8 cellular contexts compared by ENCODE assay signal in the genomic region with DNA sequence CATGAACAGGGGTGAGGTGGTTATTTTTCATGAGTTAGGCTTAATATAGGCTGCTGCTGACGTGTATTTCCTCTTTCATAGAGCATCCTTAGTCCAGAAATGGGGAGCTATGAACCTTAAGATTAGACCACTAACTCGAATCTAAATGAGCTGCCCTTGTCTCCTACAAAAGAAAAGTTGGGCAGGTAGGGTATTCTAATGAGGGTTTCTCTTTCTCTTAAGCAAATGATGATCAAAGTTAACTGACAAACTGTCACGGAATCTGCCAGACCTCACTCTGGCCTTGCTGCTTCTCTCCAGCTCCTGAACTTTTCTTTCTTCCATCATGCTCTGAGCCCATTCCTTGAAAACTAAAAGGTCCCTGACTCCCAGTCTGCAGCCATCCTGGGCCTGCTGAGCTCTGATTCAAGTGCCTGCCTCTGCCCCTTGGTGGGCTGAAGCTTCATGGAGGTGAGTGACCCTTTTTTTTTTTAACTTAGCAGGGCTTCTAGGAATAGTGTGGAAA. TPM values are rescaled to one million over a fixed set of nuclear protein-coding genes. Genes with fewer than 3 reads are reported as not detected.
DNase-seq lines count a peak whose midpoint lies in the region; ATAC-seq and TF ChIP-seq lines count a peak whose summit lies in the region.

A gene with protein sequence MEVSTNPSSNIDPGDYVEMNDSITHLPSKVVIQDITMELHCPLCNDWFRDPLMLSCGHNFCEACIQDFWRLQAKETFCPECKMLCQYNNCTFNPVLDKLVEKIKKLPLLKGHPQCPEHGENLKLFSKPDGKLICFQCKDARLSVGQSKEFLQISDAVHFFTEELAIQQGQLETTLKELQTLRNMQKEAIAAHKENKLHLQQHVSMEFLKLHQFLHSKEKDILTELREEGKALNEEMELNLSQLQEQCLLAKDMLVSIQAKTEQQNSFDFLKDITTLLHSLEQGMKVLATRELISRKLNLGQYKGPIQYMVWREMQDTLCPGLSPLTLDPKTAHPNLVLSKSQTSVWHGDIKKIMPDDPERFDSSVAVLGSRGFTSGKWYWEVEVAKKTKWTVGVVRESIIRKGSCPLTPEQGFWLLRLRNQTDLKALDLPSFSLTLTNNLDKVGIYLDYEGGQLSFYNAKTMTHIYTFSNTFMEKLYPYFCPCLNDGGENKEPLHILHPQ (plus strand): TSS at position 268 of the 505 bp plus-strand sequence. CDS start 177 bp downstream, at position 445.

- H4K20me1 ChIP-seq in GM23338 (replicated peaks; ENCODE audit: insufficient read depth), result no peaks in the 10 kb centered on the region

- H3K4me1 ChIP-seq in GM23338 (ENCODE audit: insufficient read depth) (peaks cover 6% of the 10 kb centered on the region), suprapubic skin (peaks cover 12% of the 10 kb centered on the region)

- no peaks in the 10 kb centered on the region for H3F3A ChIP-seq in GM23338 (replicated peaks; ENCODE audit: low read depth)

- H3K27me3 ChIP-seq in GM23338 (ENCODE audit: insufficient read depth) (no peaks in the 10 kb centered on the region), suprapubic skin (no peaks in the 10 kb centered on the region)

- peaks cover 3% of the 10 kb centered on the region; the same call in 2 of the 3 replicates for H3K36me3 Mint-ChIP-seq in GM23338 (ENCODE audit: low read depth)
- peaks cover 0 to 10% (median 5%) of the 10 kb centered on the region in 3 donors for H3K36me3 Mint-ChIP-seq in immature natural killer cell

- ATAC-seq in GM23338 (no peak), HG02885 (IDR thresholded peaks at IDR 0.05; ENCODE audit: poor library complexity, unreplicated experiment) (no peak), GM18858 (IDR thresholded peaks at IDR 0.05; ENCODE audit: unreplicated experiment) (no peak)

- no peak for TF ChIP-seq POLR2A in suprapubic skin (IDR thresholded peaks at IDR 0.05)

- H3K4me3 ChIP-seq in GM23338 (no peak within 1 kb of the TSS), suprapubic skin (no peak within 1 kb of the TSS)

- no peak for DNase-seq in GM23338 (ENCODE audit: low spot score)
- no peak for DNase-seq in immature natural killer cell
- DNase-seq in suprapubic skin (ENCODE audit: low spot score in 2 of 2), result no peak
- no peak for DNase-seq in dedifferentiated amniotic fluid mesenchymal stem cell (ENCODE audit: extremely low spot score)
- no peak for DNase-seq in glomerular visceral epithelial cell (ENCODE audit: extremely low spot score)

- no peak within 1 kb of the TSS for H3K4me2 ChIP-seq in GM23338

- H3K4me3 Mint-ChIP-seq in GM23338, result no peak within 1 kb of the TSS
- H3K4me3 Mint-ChIP-seq in immature natural killer cell, result peak within 1 kb of the TSS in 1 of 5 donors; percentile 56

- H3K27ac ChIP-seq in GM23338 (ENCODE audit: low read depth) (no peak within 1 kb of the TSS), suprapubic skin (peak within 1 kb of the TSS; percentile 0)

- intact Hi-C loops in T-helper 2 cell treated with Interferon-gamma antibody and Interleukin-4, amounts not matched to agents 100 ng/mL and 5 ng/mL, for 36 hours (cut with micrococcal nuclease), result loop anchor here (2.0 to 5.0 kb wide), 2 partner anchors 18 to 139 kb away; no protein-coding TSS in a partner anchor

- peak within 1 kb of the TSS; percentile 94 for H2AFZ ChIP-seq in GM23338

- no peaks in the 10 kb centered on the region for H3K79me2 ChIP-seq in GM23338 (replicated peaks; ENCODE audit: insufficient read depth)

- no peaks in the 10 kb centered on the region for H3K36me3 ChIP-seq in GM23338 (ENCODE audit: insufficient read depth)
- H3K36me3 ChIP-seq in suprapubic skin, result no peaks in the 10 kb centered on the region

- H3K9me2 ChIP-seq in GM23338 (ENCODE audit: insufficient read depth), result no peaks in the 10 kb centered on the region

- H3K9me3 Mint-ChIP-seq in GM23338, result peaks cover 20% of the 10 kb centered on the region
- H3K9me3 Mint-ChIP-seq in immature natural killer cell, result no peaks in the 10 kb centered on the region

- TF ChIP-seq CTCF in GM23338 (conservative IDR thresholded peaks at IDR 0.05; ENCODE audit: low read depth in 2 of 2), result no peak
- TF ChIP-seq CTCF in suprapubic skin (IDR thresholded peaks at IDR 0.05), result no peak

- H3K4me1 Mint-ChIP-seq in GM23338 (peaks cover 11% of the 10 kb centered on the region), immature natural killer cell (peaks cover 28 to 42% of the 10 kb centered on the region in 2 donors)

- WGBS in suprapubic skin, result 76% methylated on average over 3 of the region's 3 CpGs

- no peak for TF ChIP-seq EP300 in suprapubic skin (IDR thresholded peaks at IDR 0.05)

- no peaks in the 10 kb centered on the region for H3K9me3 ChIP-seq in suprapubic skin

- H3K27me3 Mint-ChIP-seq in GM23338 (ENCODE audit: insufficient read depth, low read depth, poor library complexity) (peaks cover 3% of the 10 kb centered on the region), immature natural killer cell (ENCODE audit: low read depth in 3 of 3) (peaks cover 0 to 2% (median 0%) of the 10 kb centered on the region in 3 donors)

- H3K27ac Mint-ChIP-seq in GM23338 (peak within 1 kb of the TSS; percentile 46; the same call in 1 of the 2 replicates), immature natural killer cell (peak within 1 kb of the TSS in 5 of 6 donors; percentile 24 to 93 (median 87))

TF ChIP-seq in GM23338, 12 proteins besides CTCF, POLR2A, EP300 and RAD21:
- TF ChIP-seq CREB1 (CRISPR knock-in tag; IDR thresholded peaks at IDR 0.05; ENCODE audit: low read depth) (no peak), NANOG (IDR thresholded peaks at IDR 0.05; ENCODE audit: borderline replicate concordance) (no peak), EZH2phosphoT487 (IDR thresholded peaks at IDR 0.05; ENCODE audit: unreplicated experiment) (no peak), POLR2AphosphoS5 (IDR thresholded peaks at IDR 0.05; ENCODE audit: low read depth) (no peak), STAT1 (IDR thresholded peaks at IDR 0.05; ENCODE audit: unreplicated experiment) (no peak)
- TF ChIP-seq, protein P1, sequence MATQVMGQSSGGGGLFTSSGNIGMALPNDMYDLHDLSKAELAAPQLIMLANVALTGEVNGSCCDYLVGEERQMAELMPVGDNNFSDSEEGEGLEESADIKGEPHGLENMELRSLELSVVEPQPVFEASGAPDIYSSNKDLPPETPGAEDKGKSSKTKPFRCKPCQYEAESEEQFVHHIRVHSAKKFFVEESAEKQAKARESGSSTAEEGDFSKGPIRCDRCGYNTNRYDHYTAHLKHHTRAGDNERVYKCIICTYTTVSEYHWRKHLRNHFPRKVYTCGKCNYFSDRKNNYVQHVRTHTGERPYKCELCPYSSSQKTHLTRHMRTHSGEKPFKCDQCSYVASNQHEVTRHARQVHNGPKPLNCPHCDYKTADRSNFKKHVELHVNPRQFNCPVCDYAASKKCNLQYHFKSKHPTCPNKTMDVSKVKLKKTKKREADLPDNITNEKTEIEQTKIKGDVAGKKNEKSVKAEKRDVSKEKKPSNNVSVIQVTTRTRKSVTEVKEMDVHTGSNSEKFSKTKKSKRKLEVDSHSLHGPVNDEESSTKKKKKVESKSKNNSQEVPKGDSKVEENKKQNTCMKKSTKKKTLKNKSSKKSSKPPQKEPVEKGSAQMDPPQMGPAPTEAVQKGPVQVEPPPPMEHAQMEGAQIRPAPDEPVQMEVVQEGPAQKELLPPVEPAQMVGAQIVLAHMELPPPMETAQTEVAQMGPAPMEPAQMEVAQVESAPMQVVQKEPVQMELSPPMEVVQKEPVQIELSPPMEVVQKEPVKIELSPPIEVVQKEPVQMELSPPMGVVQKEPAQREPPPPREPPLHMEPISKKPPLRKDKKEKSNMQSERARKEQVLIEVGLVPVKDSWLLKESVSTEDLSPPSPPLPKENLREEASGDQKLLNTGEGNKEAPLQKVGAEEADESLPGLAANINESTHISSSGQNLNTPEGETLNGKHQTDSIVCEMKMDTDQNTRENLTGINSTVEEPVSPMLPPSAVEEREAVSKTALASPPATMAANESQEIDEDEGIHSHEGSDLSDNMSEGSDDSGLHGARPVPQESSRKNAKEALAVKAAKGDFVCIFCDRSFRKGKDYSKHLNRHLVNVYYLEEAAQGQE (IDR thresholded peaks at IDR 0.05; ENCODE audit: unreplicated experiment), result no peak

RNA-seq across cellular contexts. Expression of the gene that starts here (rescaled TPM):
- total RNA-seq in GM23338 (2014; rRNA removed; shearing (Covaris generic)), result 7.0 and 8.3 TPM in 2 replicates
- polyA plus RNA-seq in GM23338 (2016; fragmentation: Nextera tagmentation; extraction: Ambion mirVana) (3.5 and 4.3 TPM in 2 replicates), immature natural killer cell (10 to 100 TPM; 14.9 to 23.4 (median 19.0) TPM)
- total RNA-seq in T-helper 2 cell treated with Interferon-gamma antibody and Interleukin-4, amounts not matched to agents 100 ng/mL and 5 ng/mL, for 36 hours, result 55.7 and 66.2 TPM in 2 replicates
- total RNA-seq in suprapubic skin, result 10 to 100 TPM in 2 of 4 donors, 1 to 10 TPM in 2; 9.1 to 10.6 (median 9.8) TPM
